ENCODE assay signal across 25 cellular contexts in the genomic region with DNA sequence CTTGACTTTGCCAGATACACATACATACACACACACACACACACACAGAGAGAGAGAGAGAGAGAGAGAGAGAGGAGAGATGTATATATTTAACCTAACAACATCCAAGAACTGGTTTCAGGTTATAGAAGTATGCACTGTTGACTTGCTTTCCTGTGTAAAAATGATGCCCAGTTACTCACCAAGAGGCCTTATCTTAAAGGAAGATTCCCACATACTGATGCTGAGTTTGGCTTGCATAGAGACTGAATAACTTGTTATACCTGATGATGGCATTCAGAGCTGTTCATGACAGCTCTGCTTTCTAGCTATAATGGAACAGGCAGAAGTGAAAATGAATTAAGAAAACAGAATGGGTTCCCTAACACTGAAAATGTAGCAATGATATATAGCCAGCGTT.
"Had no signal": no experiment of that assay in that cellular context is flagged by ENCODE, and none has a peak within 500 bp of the region (broad histone marks: within the 10 kb centered on the region; RNA-seq: fewer than 3 reads in every experiment).

No MANE protein-coding gene starts in this region.

- H3K27me3 Mint-ChIP-seq: activated naive CD8-positive, alpha-beta T cell treated with anti-CD3 and anti-CD28 coated beads, Interleukin-2, amount 10 ng/mL, durations not matched to agents 7 days and 5 days; central memory CD8-positive, alpha-beta T cell had no signal

- H3K4me1 Mint-ChIP-seq: central memory CD8-positive, alpha-beta T cell had no signal

- H3K4me1 ChIP-seq: body of pancreas, colonic mucosa, left ventricle myocardium inferior, vagina had no signal

- ATAC-seq: body of pancreas, natural killer cell, right cardiac atrium, WTC11 had no signal

- H3K36me3 ChIP-seq: colonic mucosa, left ventricle myocardium inferior, ovary, thoracic aorta, vagina had no signal

- H3K9me3 ChIP-seq: body of pancreas, colonic mucosa, left ventricle myocardium inferior, ovary, thoracic aorta, vagina had no signal

- H2AFZ ChIP-seq: hepatocyte had no signal

- H3K27ac Mint-ChIP-seq: activated naive CD4-positive, alpha-beta T cell treated with anti-CD3 and anti-CD28 coated beads for 36 hours; immature natural killer cell; natural killer cell; T-helper 1 cell treated with Interleukin-12 subunit alpha and Interleukin-12 subunit beta and Interleukin-4 antibody, amounts not matched to agents 30 μg/mL and 1 μg/mL, for 36 hours; type B pancreatic cell had no signal

- H3K79me2 ChIP-seq: hepatocyte had no signal

- H3K36me3 Mint-ChIP-seq: activated naive CD8-positive, alpha-beta T cell treated with anti-CD3 and anti-CD28 coated beads, Interleukin-2, amount 10 ng/mL, durations not matched to agents 7 days and 5 days; immature natural killer cell; natural killer cell; type B pancreatic cell; WTC11 had no signal

- H3K9me3 Mint-ChIP-seq: activated naive CD4-positive, alpha-beta T cell treated with anti-CD3 and anti-CD28 coated beads for 36 hours; activated naive CD8-positive, alpha-beta T cell treated with anti-CD3 and anti-CD28 coated beads, Interleukin-2, amount 10 ng/mL, durations not matched to agents 7 days and 5 days; central memory CD8-positive, alpha-beta T cell; endodermal cell; natural killer cell; T-helper 1 cell treated with Interleukin-12 subunit alpha and Interleukin-12 subunit beta and Interleukin-4 antibody, amounts not matched to agents 30 μg/mL and 1 μg/mL, for 36 hours; type B pancreatic cell; WTC11 had no signal

- H3K4me3 Mint-ChIP-seq: activated naive CD4-positive, alpha-beta T cell treated with anti-CD3 and anti-CD28 coated beads for 36 hours; activated naive CD8-positive, alpha-beta T cell treated with anti-CD3 and anti-CD28 coated beads, Interleukin-2, amount 10 ng/mL, durations not matched to agents 7 days and 5 days; central memory CD8-positive, alpha-beta T cell; endodermal cell; immature natural killer cell; natural killer cell; T-helper 1 cell treated with Interleukin-12 subunit alpha and Interleukin-12 subunit beta and Interleukin-4 antibody, amounts not matched to agents 30 μg/mL and 1 μg/mL, for 36 hours; type B pancreatic cell; WTC11 had no signal

- H3K27ac ChIP-seq: body of pancreas, colonic mucosa, hepatocyte, left ventricle myocardium inferior, ovary, thoracic aorta, vagina had no signal

- DNase-seq: activated CD4-positive, alpha-beta T cell treated with anti-CD3 and anti-CD28 coated beads, Interleukin-2, amount 50 U/mL, for 4 hours; activated naive CD4-positive, alpha-beta T cell treated with anti-CD3 and anti-CD28 coated beads for 36 hours; activated naive CD8-positive, alpha-beta T cell treated with anti-CD3 and anti-CD28 coated beads, Interleukin-2, amount 10 ng/mL, durations not matched to agents 7 days and 5 days; activated T-cell treated with anti-CD3 and anti-CD28 coated beads, Interleukin-2, amount 50 U/mL, for 48 hours; body of pancreas; colonic mucosa; endodermal cell; foreskin melanocyte; glutamatergic neuron; immature natural killer cell; left ventricle myocardium inferior; midbrain; natural killer cell; ovary; right cardiac atrium; stimulated activated CD4-positive, alpha-beta T cell treated with anti-CD3 and anti-CD28 coated beads, Interleukin-4, amount 100 ng/mL, for 24 hours; stimulated activated naive CD4-positive, alpha-beta T cell treated with Interleukin-2 at 50 U/mL for 16 hours; T1000 had no signal

- H3K27me3 ChIP-seq: body of pancreas, colonic mucosa, hepatocyte, ovary, vagina had no signal

- H3K4me3 ChIP-seq: body of pancreas, colonic mucosa, hepatocyte, left ventricle myocardium inferior, ovary, thoracic aorta, vagina had no signal

- H3K4me2 ChIP-seq: hepatocyte had no signal
